ENCODE assay signal across 22 cellular contexts in genomic region chr12:40312196-40312595, GRCh38.
"Had no signal": no experiment of that assay in that cellular context is flagged by ENCODE, and none has a peak within 500 bp of the region (broad histone marks: within the 10 kb centered on the region; RNA-seq: fewer than 3 reads in every experiment).

No MANE protein-coding gene starts in this region.

- H3K36me3 Mint-ChIP-seq: activated naive CD4-positive, alpha-beta T cell treated with anti-CD3 and anti-CD28 coated beads, Interleukin-2, amount 50 U/mL, for 72 hours; stimulated activated effector memory CD8-positive, alpha-beta T cell treated with anti-CD3 and anti-CD28 coated beads, Interleukin-12 subunit alpha, Interleukin-12 subunit beta, amount 100 ng/mL, for 72 hours; T-cell had no signal

- DNase-seq: activated CD4-positive, alpha-beta T cell treated with anti-CD3 and anti-CD28 coated beads for 4 hours; activated CD4-positive, alpha-beta T cell treated with anti-CD3 and anti-CD28 coated beads, Interleukin-2, amount 50 U/mL, for 4 hours; activated naive CD4-positive, alpha-beta T cell; activated T-cell treated with anti-CD3 and anti-CD28 coated beads for 4 hours; activated T-cell treated with anti-CD3 and anti-CD28 coated beads, Interleukin-2, amount 50 U/mL, for 72 hours; colonic mucosa; effector memory CD8-positive, alpha-beta T cell; left ventricle myocardium inferior; nephron progenitor cell; ovary; stimulated activated CD4-positive, alpha-beta T cell treated with anti-CD3 and anti-CD28 coated beads, Interleukin-4, amount 100 ng/mL, for 24 hours; stomach; T-cell; thyroid gland; upper lobe of left lung had no signal

- H3K9me3 Mint-ChIP-seq: activated naive CD4-positive, alpha-beta T cell treated with anti-CD3 and anti-CD28 coated beads, Interleukin-2, amount 50 U/mL, for 72 hours; activated T-cell treated with anti-CD3 and anti-CD28 coated beads, Interleukin-2, amount 50 U/mL, for 72 hours; effector memory CD8-positive, alpha-beta T cell; nephron progenitor cell; stimulated activated effector memory CD8-positive, alpha-beta T cell treated with anti-CD3 and anti-CD28 coated beads, Interleukin-12 subunit alpha, Interleukin-12 subunit beta, amount 100 ng/mL, for 72 hours; T-cell had no signal

- H3K27ac Mint-ChIP-seq: activated naive CD4-positive, alpha-beta T cell treated with anti-CD3 and anti-CD28 coated beads, Interleukin-2, amount 50 U/mL, for 72 hours; activated T-cell treated with anti-CD3 and anti-CD28 coated beads, Interleukin-2, amount 50 U/mL, for 72 hours; effector memory CD8-positive, alpha-beta T cell; nephron progenitor cell; progenitor cell of endocrine pancreas; stimulated activated effector memory CD8-positive, alpha-beta T cell treated with anti-CD3 and anti-CD28 coated beads, Interleukin-12 subunit alpha, Interleukin-12 subunit beta, amount 100 ng/mL, for 72 hours; T-cell had no signal

- H3K27me3 ChIP-seq: colonic mucosa, ovary, stomach, thyroid gland, upper lobe of left lung had no signal

- H3K36me3 ChIP-seq: colonic mucosa, ovary, thyroid gland had no signal

- H3K9me3 ChIP-seq: colonic mucosa, left ventricle myocardium inferior, ovary, stomach, thyroid gland, upper lobe of left lung had no signal

- H3K27ac ChIP-seq: colonic mucosa, left ventricle myocardium inferior, ovary, skin epidermis, stomach, thyroid gland, upper lobe of left lung had no signal

- ATAC-seq: activated naive CD4-positive, alpha-beta T cell treated with anti-CD3 and anti-CD28 coated beads, Interleukin-2, amount 50 U/mL, for 72 hours; activated T-cell treated with anti-CD3 and anti-CD28 coated beads, Interleukin-2, amount 50 U/mL, for 72 hours; effector memory CD8-positive, alpha-beta T cell; esophagus mucosa; sciatic nerve; stimulated activated effector memory CD8-positive, alpha-beta T cell treated with anti-CD3 and anti-CD28 coated beads, Interleukin-12 subunit alpha, Interleukin-12 subunit beta, amount 100 ng/mL, for 72 hours; T-cell had no signal

- H3K4me3 Mint-ChIP-seq: activated T-cell treated with anti-CD3 and anti-CD28 coated beads, Interleukin-2, amount 50 U/mL, for 72 hours; effector memory CD8-positive, alpha-beta T cell; nephron progenitor cell; stimulated activated effector memory CD8-positive, alpha-beta T cell treated with anti-CD3 and anti-CD28 coated beads, Interleukin-12 subunit alpha, Interleukin-12 subunit beta, amount 100 ng/mL, for 72 hours; T-cell had no signal

- H3K27me3 Mint-ChIP-seq: effector memory CD8-positive, alpha-beta T cell; progenitor cell of endocrine pancreas; T-cell had no signal

- H3K4me3 ChIP-seq: colonic mucosa, left ventricle myocardium inferior, lung, ovary, skin epidermis, stomach, thyroid gland, upper lobe of left lung had no signal

- H3K4me1 ChIP-seq: colonic mucosa, left ventricle myocardium inferior, stomach, thyroid gland, upper lobe of left lung had no signal

- H3K4me1 Mint-ChIP-seq: nephron progenitor cell; stimulated activated effector memory CD8-positive, alpha-beta T cell treated with anti-CD3 and anti-CD28 coated beads, Interleukin-12 subunit alpha, Interleukin-12 subunit beta, amount 100 ng/mL, for 72 hours; T-cell had no signal
